ENCODE assay signal across 1 cellular context in genomic region chr11:61778920-61779650, GRCh38.
TF ChIP-seq lines count a peak whose summit lies in the region.

No MANE protein-coding gene starts in this region.

TF ChIP-seq in HepG2, 621 proteins besides CTCF, POLR2A, EP300 and RAD21:
- TF ChIP-seq, protein P1, sequence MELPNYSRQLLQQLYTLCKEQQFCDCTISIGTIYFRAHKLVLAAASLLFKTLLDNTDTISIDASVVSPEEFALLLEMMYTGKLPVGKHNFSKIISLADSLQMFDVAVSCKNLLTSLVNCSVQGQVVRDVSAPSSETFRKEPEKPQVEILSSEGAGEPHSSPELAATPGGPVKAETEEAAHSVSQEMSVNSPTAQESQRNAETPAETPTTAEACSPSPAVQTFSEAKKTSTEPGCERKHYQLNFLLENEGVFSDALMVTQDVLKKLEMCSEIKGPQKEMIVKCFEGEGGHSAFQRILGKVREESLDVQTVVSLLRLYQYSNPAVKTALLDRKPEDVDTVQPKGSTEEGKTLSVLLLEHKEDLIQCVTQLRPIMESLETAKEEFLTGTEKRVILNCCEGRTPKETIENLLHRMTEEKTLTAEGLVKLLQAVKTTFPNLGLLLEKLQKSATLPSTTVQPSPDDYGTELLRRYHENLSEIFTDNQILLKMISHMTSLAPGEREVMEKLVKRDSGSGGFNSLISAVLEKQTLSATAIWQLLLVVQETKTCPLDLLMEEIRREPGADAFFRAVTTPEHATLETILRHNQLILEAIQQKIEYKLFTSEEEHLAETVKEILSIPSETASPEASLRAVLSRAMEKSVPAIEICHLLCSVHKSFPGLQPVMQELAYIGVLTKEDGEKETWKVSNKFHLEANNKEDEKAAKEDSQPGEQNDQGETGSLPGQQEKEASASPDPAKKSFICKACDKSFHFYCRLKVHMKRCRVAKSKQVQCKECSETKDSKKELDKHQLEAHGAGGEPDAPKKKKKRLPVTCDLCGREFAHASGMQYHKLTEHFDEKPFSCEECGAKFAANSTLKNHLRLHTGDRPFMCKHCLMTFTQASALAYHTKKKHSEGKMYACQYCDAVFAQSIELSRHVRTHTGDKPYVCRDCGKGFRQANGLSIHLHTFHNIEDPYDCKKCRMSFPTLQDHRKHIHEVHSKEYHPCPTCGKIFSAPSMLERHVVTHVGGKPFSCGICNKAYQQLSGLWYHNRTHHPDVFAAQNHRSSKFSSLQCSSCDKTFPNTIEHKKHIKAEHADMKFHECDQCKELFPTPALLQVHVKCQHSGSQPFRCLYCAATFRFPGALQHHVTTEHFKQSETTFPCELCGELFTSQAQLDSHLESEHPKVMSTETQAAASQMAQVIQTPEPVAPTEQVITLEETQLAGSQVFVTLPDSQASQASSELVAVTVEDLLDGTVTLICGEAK (IDR thresholded peaks at IDR 0.05) = no peak
- TF ChIP-seq, protein P1 (CRISPR knock-in tag; IDR thresholded peaks at IDR 0.05) = no peak
- TF ChIP-seq, protein P2, sequence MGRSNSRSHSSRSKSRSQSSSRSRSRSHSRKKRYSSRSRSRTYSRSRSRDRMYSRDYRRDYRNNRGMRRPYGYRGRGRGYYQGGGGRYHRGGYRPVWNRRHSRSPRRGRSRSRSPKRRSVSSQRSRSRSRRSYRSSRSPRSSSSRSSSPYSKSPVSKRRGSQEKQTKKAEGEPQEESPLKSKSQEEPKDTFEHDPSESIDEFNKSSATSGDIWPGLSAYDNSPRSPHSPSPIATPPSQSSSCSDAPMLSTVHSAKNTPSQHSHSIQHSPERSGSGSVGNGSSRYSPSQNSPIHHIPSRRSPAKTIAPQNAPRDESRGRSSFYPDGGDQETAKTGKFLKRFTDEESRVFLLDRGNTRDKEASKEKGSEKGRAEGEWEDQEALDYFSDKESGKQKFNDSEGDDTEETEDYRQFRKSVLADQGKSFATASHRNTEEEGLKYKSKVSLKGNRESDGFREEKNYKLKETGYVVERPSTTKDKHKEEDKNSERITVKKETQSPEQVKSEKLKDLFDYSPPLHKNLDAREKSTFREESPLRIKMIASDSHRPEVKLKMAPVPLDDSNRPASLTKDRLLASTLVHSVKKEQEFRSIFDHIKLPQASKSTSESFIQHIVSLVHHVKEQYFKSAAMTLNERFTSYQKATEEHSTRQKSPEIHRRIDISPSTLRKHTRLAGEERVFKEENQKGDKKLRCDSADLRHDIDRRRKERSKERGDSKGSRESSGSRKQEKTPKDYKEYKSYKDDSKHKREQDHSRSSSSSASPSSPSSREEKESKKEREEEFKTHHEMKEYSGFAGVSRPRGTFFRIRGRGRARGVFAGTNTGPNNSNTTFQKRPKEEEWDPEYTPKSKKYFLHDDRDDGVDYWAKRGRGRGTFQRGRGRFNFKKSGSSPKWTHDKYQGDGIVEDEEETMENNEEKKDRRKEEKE (IDR thresholded peaks at IDR 0.05) = no peak
- TF ChIP-seq RBFOX2 (IDR thresholded peaks at IDR 0.05; ENCODE audit: low read depth, low read length) = peak; percentile 29; the same call in 1 of the 2 replicates
- peak; percentile 73 for TF ChIP-seq AGO2 (optimal IDR thresholded peaks at IDR 0.05; ENCODE audit: low read depth, low read length)
